ENCODE assay signal across 21 cellular contexts in genomic region chr3:53837331-53837730, GRCh38. TPM values are rescaled to one million over a fixed set of nuclear protein-coding genes. Genes with fewer than 3 reads are reported as not detected.
"Had no signal": no experiment of that assay in that cellular context is flagged by ENCODE, and none has a peak within 500 bp of the region (broad histone marks: within the 10 kb centered on the region; RNA-seq: fewer than 3 reads in every experiment).

No MANE protein-coding gene starts in this region.

- H3K9ac ChIP-seq: parathyroid adenoma had no signal

- H3K36me3 ChIP-seq: suprapubic skin, WERI-Rb-1 had no signal

- H3K4me1 ChIP-seq: foreskin keratinocyte, parathyroid adenoma, suprapubic skin had no signal

- H3K4me3 ChIP-seq: body of pancreas, coronary artery, SK-N-MC, suprapubic skin had no signal

- H3K4me1 Mint-ChIP-seq: activated naive CD4-positive, alpha-beta T cell treated with anti-CD3 and anti-CD28 coated beads, Interleukin-2, amount 50 U/mL, for 24 hours had no signal

- H3K36me3 Mint-ChIP-seq: activated naive CD4-positive, alpha-beta T cell treated with anti-CD3 and anti-CD28 coated beads, Interleukin-2, amount 50 U/mL, for 24 hours had no signal

- H3K27ac Mint-ChIP-seq: activated naive CD4-positive, alpha-beta T cell treated with anti-CD3 and anti-CD28 coated beads, Interleukin-2, amount 50 U/mL, for 24 hours had no signal

- H3K4me3 Mint-ChIP-seq: activated naive CD4-positive, alpha-beta T cell treated with anti-CD3 and anti-CD28 coated beads, Interleukin-2, amount 50 U/mL, for 24 hours had no signal

- H3K27ac ChIP-seq: body of pancreas, coronary artery, foreskin keratinocyte, parathyroid adenoma, SK-N-MC, suprapubic skin, WERI-Rb-1 had no signal

- H3K27me3 ChIP-seq: body of pancreas, suprapubic skin had no signal

- H2AFZ ChIP-seq: parathyroid adenoma had no signal

- DNase-seq: activated CD4-positive, alpha-beta T cell treated with anti-CD3 and anti-CD28 coated beads for 4 hours; amniotic stem cell; body of pancreas; central memory CD4-positive, alpha-beta T cell; effector CD8-positive, alpha-beta T cell; foreskin keratinocyte; kidney glomerular epithelial cell; retina; small intestine; stimulated activated CD4-positive, alpha-beta T cell treated with anti-CD3 and anti-CD28 coated beads, Interleukin-4, amount 100 ng/mL, for 24 hours; stimulated activated naive CD4-positive, alpha-beta T cell treated with Interleukin-2 at 50 U/mL for 16 hours; T-helper 1 cell; T1000; trophoblast cell; WERI-Rb-1 had no signal

- ATAC-seq: body of pancreas, foreskin keratinocyte, Right ventricle myocardium inferior had no signal

- H3K9me3 Mint-ChIP-seq: activated naive CD4-positive, alpha-beta T cell treated with anti-CD3 and anti-CD28 coated beads, Interleukin-2, amount 50 U/mL, for 24 hours had no signal

- H3K9me3 ChIP-seq: body of pancreas, suprapubic skin had no signal

RNA-seq across cellular contexts. Expression of gene IL17RB, which starts 9.0 kb away (rescaled TPM):
- total RNA-seq: foreskin keratinocyte had no signal
- polyA plus RNA-seq: foreskin keratinocyte had no signal
